ENCODE assay signal across 8 cellular contexts in the genomic region with DNA sequence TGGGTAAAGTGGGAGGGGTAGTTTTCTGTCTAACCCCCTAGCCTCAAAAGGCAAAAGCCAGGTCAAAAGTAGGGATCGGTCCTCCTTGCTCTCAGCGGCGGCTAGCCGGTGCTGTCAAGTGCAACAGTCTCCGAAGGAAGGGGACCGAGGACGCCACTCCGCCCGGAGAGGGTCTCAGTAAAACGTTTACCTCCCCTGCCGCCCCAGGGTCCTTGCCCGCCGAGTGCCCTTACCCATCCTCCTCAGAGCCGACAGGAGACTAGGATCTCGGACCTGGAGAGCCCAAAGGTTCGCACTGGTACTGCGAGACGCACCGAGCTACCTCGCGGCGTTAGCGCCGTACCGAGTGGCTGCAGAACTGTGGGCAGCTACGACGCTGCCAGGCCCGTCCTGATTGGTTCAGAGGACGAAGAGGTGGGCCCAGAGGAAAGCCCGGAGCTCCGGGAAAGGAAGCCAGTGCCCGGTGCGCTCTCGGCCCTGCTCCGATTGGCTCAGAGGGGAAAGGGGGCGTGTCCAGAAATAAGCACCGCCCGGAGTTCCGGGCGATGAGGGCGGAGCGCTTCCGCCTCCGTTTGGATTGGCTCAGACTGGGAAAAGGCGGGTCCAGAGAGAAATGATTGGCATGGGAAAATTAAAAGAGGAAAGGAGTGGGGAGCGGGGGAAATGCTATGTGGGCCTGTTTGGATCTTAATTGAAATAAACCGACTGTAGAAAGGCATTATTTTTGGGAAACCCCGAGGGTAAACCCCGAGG.
DNase-seq lines count a peak whose midpoint lies in the region; ATAC-seq and TF ChIP-seq lines count a peak whose summit lies in the region.
"Not testable (repeated sequence)": the region's sequence is repeated elsewhere in the genome, so short reads cannot be mapped to it uniquely, and the experiment has no call there.

A gene with protein sequence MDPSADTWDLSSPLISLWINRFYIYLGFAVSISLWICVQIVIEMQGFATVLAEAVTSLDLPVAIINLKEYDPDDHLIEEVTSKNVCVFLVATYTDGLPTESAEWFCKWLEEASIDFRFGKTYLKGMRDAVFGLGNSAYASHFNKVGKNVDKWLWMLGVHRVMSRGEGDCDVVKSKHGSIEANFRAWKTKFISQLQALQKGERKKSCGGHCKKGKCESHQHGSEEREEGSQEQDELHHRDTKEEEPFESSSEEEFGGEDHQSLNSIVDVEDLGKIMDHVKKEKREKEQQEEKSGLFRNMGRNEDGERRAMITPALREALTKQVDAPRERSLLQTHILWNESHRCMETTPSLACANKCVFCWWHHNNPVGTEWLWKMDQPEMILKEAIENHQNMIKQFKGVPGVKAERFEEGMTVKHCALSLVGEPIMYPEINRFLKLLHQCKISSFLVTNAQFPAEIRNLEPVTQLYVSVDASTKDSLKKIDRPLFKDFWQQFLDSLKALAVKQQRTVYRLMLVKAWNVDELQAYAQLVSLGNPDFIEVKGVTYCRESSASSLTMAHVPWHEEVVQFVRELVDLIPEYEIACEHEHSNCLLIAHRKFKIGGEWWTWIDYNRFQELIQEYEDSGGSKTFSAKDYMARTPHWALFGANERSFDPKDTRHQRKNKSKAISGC (minus strand): TSS at position 362 of the 753 bp plus-strand sequence. CDS start 125 bp downstream, at position 237.

- not testable (repeated sequence) for H3K9me3 Mint-ChIP-seq in activated naive CD4-positive, alpha-beta T cell treated with anti-CD3 and anti-CD28 coated beads, Interleukin-2, amount 50 U/mL, for 24 hours

- DNase-seq in NCI-H1048 (lab: John Stamatoyannopoulos, UW) (peak; percentile 90), SK-N-MC (ENCODE audit: low read depth, low spot score) (peak; percentile 88), germinal center (ENCODE audit: low spot score) (peak; percentile 82), substantia nigra (lab: John Stamatoyannopoulos, UW) (peak; percentile 74 to 99 (median 97))

- peak; percentile 54 for TF ChIP-seq CTCF in neutrophil (IDR thresholded peaks at IDR 0.05)

- peaks cover 32% of the 10 kb centered on the region for H3K4me1 Mint-ChIP-seq in activated naive CD4-positive, alpha-beta T cell treated with anti-CD3 and anti-CD28 coated beads, Interleukin-2, amount 50 U/mL, for 24 hours

- H3K9ac ChIP-seq in SK-N-MC (ENCODE audit: insufficient read length): peak within 1 kb of the TSS; percentile 76

- H3K4me1 ChIP-seq in neutrophil (ENCODE audit: control insufficient read depth in 1 of 2, insufficient read depth in 1 of 2, low read depth in 1 of 2, low read length in 1 of 2): peaks cover 23 to 31% of the 10 kb centered on the region in 2 experiments

- H3K9me3 ChIP-seq in SK-N-MC (ENCODE audit: low read depth, low read length); neutrophil: not testable (repeated sequence)

- H3K27me3 Mint-ChIP-seq in activated naive CD4-positive, alpha-beta T cell treated with anti-CD3 and anti-CD28 coated beads, Interleukin-2, amount 50 U/mL, for 24 hours: not testable (repeated sequence)

- H3K27ac Mint-ChIP-seq in activated naive CD4-positive, alpha-beta T cell treated with anti-CD3 and anti-CD28 coated beads, Interleukin-2, amount 50 U/mL, for 24 hours: peak within 1 kb of the TSS; percentile 96

- ATAC-seq in HG02588 (IDR thresholded peaks at IDR 0.05; ENCODE audit: unreplicated experiment): peak; percentile 90

- not testable (repeated sequence) for H3K27me3 ChIP-seq in neutrophil

- H3K27ac ChIP-seq in SK-N-MC: not testable (repeated sequence)
- H3K27ac ChIP-seq in neutrophil (peak within 1 kb of the TSS; percentile 86), substantia nigra (ENCODE audit: low read depth, low read length, poor library complexity, severe bottlenecking) (peak within 1 kb of the TSS; percentile 53)

- not testable (repeated sequence) for H3K36me3 Mint-ChIP-seq in activated naive CD4-positive, alpha-beta T cell treated with anti-CD3 and anti-CD28 coated beads, Interleukin-2, amount 50 U/mL, for 24 hours

- peak within 1 kb of the TSS; percentile 94 for H3K4me3 Mint-ChIP-seq in activated naive CD4-positive, alpha-beta T cell treated with anti-CD3 and anti-CD28 coated beads, Interleukin-2, amount 50 U/mL, for 24 hours

- H3K4me3 ChIP-seq in GM08714 (ENCODE audit: low read length): peak within 1 kb of the TSS; percentile 92
- peak within 1 kb of the TSS; percentile 85 for H3K4me3 ChIP-seq in SK-N-MC
- H3K4me3 ChIP-seq in neutrophil (ENCODE audit: low read depth in 1 of 2, low read length in 1 of 2): peak within 1 kb of the TSS; percentile 68 to 88

- H3K36me3 ChIP-seq in SK-N-MC (ENCODE audit: insufficient read depth, low read length): peaks cover 17% of the 10 kb centered on the region
- H3K36me3 ChIP-seq in neutrophil: not testable (repeated sequence)
